2 cellular contexts compared by ENCODE assay signal in the genomic region with DNA sequence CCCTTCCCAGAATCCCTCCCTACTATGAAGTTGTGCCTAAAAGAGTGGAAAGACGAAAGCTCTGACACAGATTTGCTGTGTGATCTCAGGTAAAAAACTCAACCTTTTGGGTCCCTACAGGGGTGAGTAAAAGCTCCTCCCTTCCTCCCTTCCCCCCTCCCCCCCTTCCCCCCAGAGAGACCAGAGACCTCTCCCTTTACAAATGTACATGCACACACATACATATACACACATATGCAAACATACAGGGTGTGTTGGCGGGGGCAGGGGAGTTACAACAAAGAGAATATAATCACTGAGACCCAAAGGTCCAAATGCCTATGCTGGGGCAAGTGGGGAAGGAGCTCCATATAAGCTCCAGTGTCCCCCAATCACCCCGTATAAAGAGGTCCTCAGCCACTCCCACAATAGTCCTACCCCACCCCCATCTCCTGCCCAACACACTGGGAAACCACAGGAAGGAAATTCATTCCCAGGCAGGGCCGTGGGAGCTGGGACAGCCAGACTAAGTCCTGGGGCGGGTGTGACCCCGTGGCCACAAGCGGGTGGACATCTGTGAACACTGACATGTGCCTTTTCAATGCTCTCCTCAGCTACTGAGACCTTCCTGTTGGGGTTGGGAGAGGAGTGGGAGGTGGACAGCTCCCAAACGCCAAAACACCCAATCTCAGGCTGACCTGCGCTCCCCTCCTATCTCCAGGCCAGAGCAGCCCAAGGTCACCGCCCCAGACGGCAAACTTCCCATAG.
TF ChIP-seq lines count a peak whose summit lies in the region.

No MANE protein-coding gene starts in this region.

TF ChIP-seq in Ishikawa, 13 proteins besides CTCF, POLR2A, EP300 and RAD21 (continued from another document):
- TF ChIP-seq, protein P1, sequence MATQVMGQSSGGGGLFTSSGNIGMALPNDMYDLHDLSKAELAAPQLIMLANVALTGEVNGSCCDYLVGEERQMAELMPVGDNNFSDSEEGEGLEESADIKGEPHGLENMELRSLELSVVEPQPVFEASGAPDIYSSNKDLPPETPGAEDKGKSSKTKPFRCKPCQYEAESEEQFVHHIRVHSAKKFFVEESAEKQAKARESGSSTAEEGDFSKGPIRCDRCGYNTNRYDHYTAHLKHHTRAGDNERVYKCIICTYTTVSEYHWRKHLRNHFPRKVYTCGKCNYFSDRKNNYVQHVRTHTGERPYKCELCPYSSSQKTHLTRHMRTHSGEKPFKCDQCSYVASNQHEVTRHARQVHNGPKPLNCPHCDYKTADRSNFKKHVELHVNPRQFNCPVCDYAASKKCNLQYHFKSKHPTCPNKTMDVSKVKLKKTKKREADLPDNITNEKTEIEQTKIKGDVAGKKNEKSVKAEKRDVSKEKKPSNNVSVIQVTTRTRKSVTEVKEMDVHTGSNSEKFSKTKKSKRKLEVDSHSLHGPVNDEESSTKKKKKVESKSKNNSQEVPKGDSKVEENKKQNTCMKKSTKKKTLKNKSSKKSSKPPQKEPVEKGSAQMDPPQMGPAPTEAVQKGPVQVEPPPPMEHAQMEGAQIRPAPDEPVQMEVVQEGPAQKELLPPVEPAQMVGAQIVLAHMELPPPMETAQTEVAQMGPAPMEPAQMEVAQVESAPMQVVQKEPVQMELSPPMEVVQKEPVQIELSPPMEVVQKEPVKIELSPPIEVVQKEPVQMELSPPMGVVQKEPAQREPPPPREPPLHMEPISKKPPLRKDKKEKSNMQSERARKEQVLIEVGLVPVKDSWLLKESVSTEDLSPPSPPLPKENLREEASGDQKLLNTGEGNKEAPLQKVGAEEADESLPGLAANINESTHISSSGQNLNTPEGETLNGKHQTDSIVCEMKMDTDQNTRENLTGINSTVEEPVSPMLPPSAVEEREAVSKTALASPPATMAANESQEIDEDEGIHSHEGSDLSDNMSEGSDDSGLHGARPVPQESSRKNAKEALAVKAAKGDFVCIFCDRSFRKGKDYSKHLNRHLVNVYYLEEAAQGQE (IDR thresholded peaks at IDR 0.05; ENCODE audit: low read depth) = 0 out of 2 replicates have a peak, but pooled peaks have one; percentile 30
- no peak for TF ChIP-seq NFIC (IDR thresholded peaks at IDR 0.05)
- no peak for TF ChIP-seq YY1 (IDR thresholded peaks at IDR 0.05; ENCODE audit: low read depth)
- TF ChIP-seq, protein P2, sequence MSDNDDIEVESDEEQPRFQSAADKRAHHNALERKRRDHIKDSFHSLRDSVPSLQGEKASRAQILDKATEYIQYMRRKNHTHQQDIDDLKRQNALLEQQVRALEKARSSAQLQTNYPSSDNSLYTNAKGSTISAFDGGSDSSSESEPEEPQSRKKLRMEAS (IDR thresholded peaks at IDR 0.05) = no peak

TF ChIP-seq in K562, 482 proteins besides CTCF, POLR2A, EP300 and RAD21 (continued from another document and continues in another):
- TF ChIP-seq, protein P3, sequence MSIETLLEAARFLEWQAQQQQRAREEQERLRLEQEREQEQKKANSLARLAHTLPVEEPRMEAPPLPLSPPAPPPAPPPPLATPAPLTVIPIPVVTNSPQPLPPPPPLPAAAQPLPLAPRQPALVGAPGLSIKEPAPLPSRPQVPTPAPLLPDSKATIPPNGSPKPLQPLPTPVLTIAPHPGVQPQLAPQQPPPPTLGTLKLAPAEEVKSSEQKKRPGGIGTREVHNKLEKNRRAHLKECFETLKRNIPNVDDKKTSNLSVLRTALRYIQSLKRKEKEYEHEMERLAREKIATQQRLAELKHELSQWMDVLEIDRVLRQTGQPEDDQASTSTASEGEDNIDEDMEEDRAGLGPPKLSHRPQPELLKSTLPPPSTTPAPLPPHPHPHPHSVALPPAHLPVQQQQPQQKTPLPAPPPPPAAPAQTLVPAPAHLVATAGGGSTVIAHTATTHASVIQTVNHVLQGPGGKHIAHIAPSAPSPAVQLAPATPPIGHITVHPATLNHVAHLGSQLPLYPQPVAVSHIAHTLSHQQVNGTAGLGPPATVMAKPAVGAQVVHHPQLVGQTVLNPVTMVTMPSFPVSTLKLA (conservative IDR thresholded peaks at IDR 0.05) = peak in 1 of 2 experiments; percentile 62; a peak in 2 of 4 replicates
- TF ChIP-seq ZNF184 (CRISPR knock-in tag; IDR thresholded peaks at IDR 0.05) = no peak
- TF ChIP-seq ZNF263 (CRISPR knock-in tag; IDR thresholded peaks at IDR 0.05; ENCODE audit: borderline replicate concordance) = no peak
- 0 out of 2 replicates have a peak, but pooled peaks have one; percentile 23 for TF ChIP-seq JUND (IDR thresholded peaks at IDR 0.05; ENCODE audit: borderline replicate concordance, low read depth, low read length)
- no peak for TF ChIP-seq JUND (tag; IDR thresholded peaks at IDR 0.05; ENCODE audit: borderline replicate concordance, low read depth, low read length)
- TF ChIP-seq SREBF1 (IDR thresholded peaks at IDR 0.05; ENCODE audit: borderline replicate concordance, low read depth, low read length) = no peak
- peak in 1 of 2 experiments; percentile 36; a peak in 1 of 4 replicates for TF ChIP-seq RCOR1 (IDR thresholded peaks at IDR 0.05; ENCODE audit: borderline replicate concordance in 1 of 2, low read depth in 2 of 2, low read length in 2 of 2)
- TF ChIP-seq, protein P4, sequence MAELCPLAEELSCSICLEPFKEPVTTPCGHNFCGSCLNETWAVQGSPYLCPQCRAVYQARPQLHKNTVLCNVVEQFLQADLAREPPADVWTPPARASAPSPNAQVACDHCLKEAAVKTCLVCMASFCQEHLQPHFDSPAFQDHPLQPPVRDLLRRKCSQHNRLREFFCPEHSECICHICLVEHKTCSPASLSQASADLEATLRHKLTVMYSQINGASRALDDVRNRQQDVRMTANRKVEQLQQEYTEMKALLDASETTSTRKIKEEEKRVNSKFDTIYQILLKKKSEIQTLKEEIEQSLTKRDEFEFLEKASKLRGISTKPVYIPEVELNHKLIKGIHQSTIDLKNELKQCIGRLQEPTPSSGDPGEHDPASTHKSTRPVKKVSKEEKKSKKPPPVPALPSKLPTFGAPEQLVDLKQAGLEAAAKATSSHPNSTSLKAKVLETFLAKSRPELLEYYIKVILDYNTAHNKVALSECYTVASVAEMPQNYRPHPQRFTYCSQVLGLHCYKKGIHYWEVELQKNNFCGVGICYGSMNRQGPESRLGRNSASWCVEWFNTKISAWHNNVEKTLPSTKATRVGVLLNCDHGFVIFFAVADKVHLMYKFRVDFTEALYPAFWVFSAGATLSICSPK (IDR thresholded peaks at IDR 0.05; ENCODE audit: borderline replicate concordance) = no peak
- no peak for TF ChIP-seq ZSCAN29 (IDR thresholded peaks at IDR 0.05)
- TF ChIP-seq CBX8 (IDR thresholded peaks at IDR 0.05; ENCODE audit: borderline replicate concordance, extremely low read depth, low read depth, low read length, poor library complexity, severe bottlenecking) = no peak
- no peak for TF ChIP-seq RNF2 (IDR thresholded peaks at IDR 0.05)
- no peak for TF ChIP-seq ZFPM2 (CRISPR knock-in tag; IDR thresholded peaks at IDR 0.05)
- no peak for TF ChIP-seq YBX1 (IDR thresholded peaks at IDR 0.05)
- TF ChIP-seq HNRNPH1 (optimal IDR thresholded peaks at IDR 0.05; ENCODE audit: low read depth, low read length) = no peak
- no peak for TF ChIP-seq PCBP2 (IDR thresholded peaks at IDR 0.05; ENCODE audit: low read depth, low read length, poor library complexity, severe bottlenecking)
- TF ChIP-seq, protein P5, sequence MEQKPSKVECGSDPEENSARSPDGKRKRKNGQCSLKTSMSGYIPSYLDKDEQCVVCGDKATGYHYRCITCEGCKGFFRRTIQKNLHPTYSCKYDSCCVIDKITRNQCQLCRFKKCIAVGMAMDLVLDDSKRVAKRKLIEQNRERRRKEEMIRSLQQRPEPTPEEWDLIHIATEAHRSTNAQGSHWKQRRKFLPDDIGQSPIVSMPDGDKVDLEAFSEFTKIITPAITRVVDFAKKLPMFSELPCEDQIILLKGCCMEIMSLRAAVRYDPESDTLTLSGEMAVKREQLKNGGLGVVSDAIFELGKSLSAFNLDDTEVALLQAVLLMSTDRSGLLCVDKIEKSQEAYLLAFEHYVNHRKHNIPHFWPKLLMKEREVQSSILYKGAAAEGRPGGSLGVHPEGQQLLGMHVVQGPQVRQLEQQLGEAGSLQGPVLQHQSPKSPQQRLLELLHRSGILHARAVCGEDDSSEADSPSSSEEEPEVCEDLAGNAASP (IDR thresholded peaks at IDR 0.05) = no peak
- TF ChIP-seq MBD2 (IDR thresholded peaks at IDR 0.05; ENCODE audit: borderline replicate concordance, low read depth) = no peak
- 0 out of 2 replicates have a peak, but pooled peaks have one; percentile 24 for TF ChIP-seq EGR1 (conservative IDR thresholded peaks at IDR 0.05)
- TF ChIP-seq, protein P6, sequence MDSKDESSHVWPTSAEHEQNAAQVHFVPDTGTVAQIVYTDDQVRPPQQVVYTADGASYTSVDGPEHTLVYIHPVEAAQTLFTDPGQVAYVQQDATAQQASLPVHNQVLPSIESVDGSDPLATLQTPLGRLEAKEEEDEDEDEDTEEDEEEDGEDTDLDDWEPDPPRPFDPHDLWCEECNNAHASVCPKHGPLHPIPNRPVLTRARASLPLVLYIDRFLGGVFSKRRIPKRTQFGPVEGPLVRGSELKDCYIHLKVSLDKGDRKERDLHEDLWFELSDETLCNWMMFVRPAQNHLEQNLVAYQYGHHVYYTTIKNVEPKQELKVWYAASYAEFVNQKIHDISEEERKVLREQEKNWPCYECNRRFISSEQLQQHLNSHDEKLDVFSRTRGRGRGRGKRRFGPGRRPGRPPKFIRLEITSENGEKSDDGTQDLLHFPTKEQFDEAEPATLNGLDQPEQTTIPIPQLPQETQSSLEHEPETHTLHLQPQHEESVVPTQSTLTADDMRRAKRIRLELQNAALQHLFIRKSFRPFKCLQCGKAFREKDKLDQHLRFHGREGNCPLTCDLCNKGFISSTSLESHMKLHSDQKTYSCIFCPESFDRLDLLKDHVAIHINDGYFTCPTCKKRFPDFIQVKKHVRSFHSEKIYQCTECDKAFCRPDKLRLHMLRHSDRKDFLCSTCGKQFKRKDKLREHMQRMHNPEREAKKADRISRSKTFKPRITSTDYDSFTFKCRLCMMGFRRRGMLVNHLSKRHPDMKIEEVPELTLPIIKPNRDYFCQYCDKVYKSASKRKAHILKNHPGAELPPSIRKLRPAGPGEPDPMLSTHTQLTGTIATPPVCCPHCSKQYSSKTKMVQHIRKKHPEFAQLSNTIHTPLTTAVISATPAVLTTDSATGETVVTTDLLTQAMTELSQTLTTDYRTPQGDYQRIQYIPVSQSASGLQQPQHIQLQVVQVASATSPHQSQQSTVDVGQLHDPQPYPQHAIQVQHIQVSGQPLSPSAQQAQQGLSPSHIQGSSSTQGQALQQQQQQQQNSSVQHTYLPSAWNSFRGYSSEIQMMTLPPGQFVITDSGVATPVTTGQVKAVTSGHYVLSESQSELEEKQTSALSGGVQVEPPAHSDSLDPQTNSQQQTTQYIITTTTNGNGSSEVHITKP (IDR thresholded peaks at IDR 0.05; ENCODE audit: partially characterized antibody) = peak; percentile 58
- TF ChIP-seq KLF6 (CRISPR knock-in tag; IDR thresholded peaks at IDR 0.05; ENCODE audit: borderline replicate concordance) = no peak
- peak in 1 of 2 experiments; percentile 29; a peak in 1 of 4 replicates for TF ChIP-seq SIN3A (IDR thresholded peaks at IDR 0.05; ENCODE audit: borderline replicate concordance in 2 of 2, control insufficient read depth in 1 of 2, low read depth in 2 of 2, low read length in 2 of 2)
- TF ChIP-seq, protein P7, sequence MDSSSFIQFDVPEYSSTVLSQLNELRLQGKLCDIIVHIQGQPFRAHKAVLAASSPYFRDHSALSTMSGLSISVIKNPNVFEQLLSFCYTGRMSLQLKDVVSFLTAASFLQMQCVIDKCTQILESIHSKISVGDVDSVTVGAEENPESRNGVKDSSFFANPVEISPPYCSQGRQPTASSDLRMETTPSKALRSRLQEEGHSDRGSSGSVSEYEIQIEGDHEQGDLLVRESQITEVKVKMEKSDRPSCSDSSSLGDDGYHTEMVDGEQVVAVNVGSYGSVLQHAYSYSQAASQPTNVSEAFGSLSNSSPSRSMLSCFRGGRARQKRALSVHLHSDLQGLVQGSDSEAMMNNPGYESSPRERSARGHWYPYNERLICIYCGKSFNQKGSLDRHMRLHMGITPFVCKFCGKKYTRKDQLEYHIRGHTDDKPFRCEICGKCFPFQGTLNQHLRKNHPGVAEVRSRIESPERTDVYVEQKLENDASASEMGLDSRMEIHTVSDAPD (CRISPR knock-in tag; IDR thresholded peaks at IDR 0.05) = no peak
- TF ChIP-seq NONO (IDR thresholded peaks at IDR 0.05; ENCODE audit: low read depth in 2 of 2, low read length in 1 of 2) = no peak
- TF ChIP-seq KLF10 (CRISPR knock-in tag; IDR thresholded peaks at IDR 0.05) = no peak
- TF ChIP-seq PHB2 (IDR thresholded peaks at IDR 0.05; ENCODE audit: low read depth) = no peak
- TF ChIP-seq C11orf30 (IDR thresholded peaks at IDR 0.05; ENCODE audit: low read depth) = no peak
- TF ChIP-seq SETDB1 (IDR thresholded peaks at IDR 0.05; ENCODE audit: low read length) = no peak
- TF ChIP-seq NRF1 (conservative IDR thresholded peaks at IDR 0.05 in 1 of 2, IDR thresholded peaks at IDR 0.05 in 1 of 2) = peak; percentile 33 to 57; a peak in 3 of 4 replicates
- no peak for TF ChIP-seq NFYB (IDR thresholded peaks at IDR 0.05; ENCODE audit: extremely low read depth, insufficient read length)
- TF ChIP-seq SLC30A9 (CRISPR knock-in tag; IDR thresholded peaks at IDR 0.05) = no peak
- peak; percentile 32 for TF ChIP-seq CBFA2T3 (IDR thresholded peaks at IDR 0.05)
- TF ChIP-seq JUN (IDR thresholded peaks at IDR 0.05; ENCODE audit: borderline replicate concordance, low read depth, low read length) = 0 out of 2 replicates have a peak, but pooled peaks have one; percentile 1
- no peak for TF ChIP-seq JUN (CRISPR knock-in tag; IDR thresholded peaks at IDR 0.05; ENCODE audit: borderline replicate concordance)
- TF ChIP-seq POLR3A (IDR thresholded peaks at IDR 0.05; ENCODE audit: borderline replicate concordance, extremely low read depth, insufficient read depth, insufficient read length) = no peak
- no peak for TF ChIP-seq PTRF (tag; IDR thresholded peaks at IDR 0.05)
- TF ChIP-seq, protein P8, sequence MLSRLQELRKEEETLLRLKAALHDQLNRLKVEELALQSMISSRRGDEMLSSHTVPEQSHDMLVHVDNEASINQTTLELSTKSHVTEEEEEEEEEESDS (CRISPR knock-in tag; IDR thresholded peaks at IDR 0.05) = no peak
- TF ChIP-seq, protein P9, sequence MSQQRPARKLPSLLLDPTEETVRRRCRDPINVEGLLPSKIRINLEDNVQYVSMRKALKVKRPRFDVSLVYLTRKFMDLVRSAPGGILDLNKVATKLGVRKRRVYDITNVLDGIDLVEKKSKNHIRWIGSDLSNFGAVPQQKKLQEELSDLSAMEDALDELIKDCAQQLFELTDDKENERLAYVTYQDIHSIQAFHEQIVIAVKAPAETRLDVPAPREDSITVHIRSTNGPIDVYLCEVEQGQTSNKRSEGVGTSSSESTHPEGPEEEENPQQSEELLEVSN (IDR thresholded peaks at IDR 0.05; ENCODE audit: borderline replicate concordance in 1 of 2, extremely low read depth in 1 of 2, insufficient read depth in 1 of 2, insufficient read length in 1 of 2, low read depth in 1 of 2, low read length in 1 of 2, poor library complexity in 1 of 2, severe bottlenecking in 1 of 2) = peak in 1 of 2 experiments; percentile 21
- TF ChIP-seq ZNF445 (CRISPR knock-in tag; IDR thresholded peaks at IDR 0.05; ENCODE audit: low read depth) = no peak
- no peak for TF ChIP-seq CHD4 (IDR thresholded peaks at IDR 0.05; ENCODE audit: insufficient read depth, insufficient replicate concordance, low read depth, low read length, poor library complexity, severe bottlenecking)
- no peak for TF ChIP-seq BHLHE40 (IDR thresholded peaks at IDR 0.05; ENCODE audit: low read length)
- 0 out of 2 replicates have a peak, but pooled peaks have one; percentile 26 for TF ChIP-seq GATAD2A (IDR thresholded peaks at IDR 0.05)
